In genomic region chr20:40892642-40893041, GRCh38 we compare ENCODE assay signal across 2 cellular contexts.
TF ChIP-seq lines count a peak whose summit lies in the region.

No MANE protein-coding gene starts in this region.

TF ChIP-seq in HCT116, 20 proteins besides CTCF, POLR2A, EP300 and RAD21 (continued from another document):
- TF ChIP-seq REST (IDR thresholded peaks at IDR 0.05; ENCODE audit: low read depth) (no peak), ZBTB33 (IDR thresholded peaks at IDR 0.05; ENCODE audit: extremely low read depth, insufficient replicate concordance, low read length) (no peak), ZFX (IDR thresholded peaks at IDR 0.05) (no peak), ZNF274 (IDR thresholded peaks at IDR 0.05; ENCODE audit: low read depth, low read length) (no peak), EZH2phosphoT487 (IDR thresholded peaks at IDR 0.05; ENCODE audit: borderline replicate concordance) (no peak), SP1 (IDR thresholded peaks at IDR 0.05; ENCODE audit: low read depth) (no peak), SRF (IDR thresholded peaks at IDR 0.05; ENCODE audit: low read depth) (no peak)

TF ChIP-seq in HepG2, 621 proteins besides CTCF, POLR2A, EP300 and RAD21 (continued from another document):
- no peak for TF ChIP-seq ZBTB49 (CRISPR knock-in tag; IDR thresholded peaks at IDR 0.05; ENCODE audit: borderline replicate concordance)
- TF ChIP-seq SMC3 (IDR thresholded peaks at IDR 0.05; ENCODE audit: low read length), result peak; percentile 37; the same call in 1 of the 2 replicates
- TF ChIP-seq ZSCAN20 (CRISPR knock-in tag; IDR thresholded peaks at IDR 0.05; ENCODE audit: borderline replicate concordance), result no peak
